Comparison of ENCODE assay signal across 8 cellular contexts in genomic region chr4:6720202-6720699, GRCh38. TPM values are rescaled to one million over a fixed set of nuclear protein-coding genes. Genes with fewer than 3 reads are reported as not detected.
DNase-seq lines count a peak whose midpoint lies in the region; ATAC-seq and FAIRE-seq lines count a peak whose summit lies in the region.

No MANE protein-coding gene starts in this region.

- H3K9me3 Mint-ChIP-seq in central memory CD8-positive, alpha-beta T cell: no peaks in the 10 kb centered on the region

- intact Hi-C loops in left colon (cut with DNase I, micrococcal nuclease): loop anchor here (2.0 to 10.0 kb wide), 4 partner anchors 62 to 355 kb away; partner anchors contain the start of gene KIAA0232 (in 1 of the 2)

- DNase-seq in ACHN (peak; percentile 64), GM19239 (ENCODE audit: insufficient read length, low spot score) (peak; percentile 88), NCI-H345 (lab: John Stamatoyannopoulos, UW) (peak; percentile 64), left colon (peak; percentile 74 to 88)
- peak; percentile 89 for DNase-seq in activated CD4-positive, alpha-beta T cell treated with anti-CD3 and anti-CD28 coated beads for 48 hours
- peak; percentile 57 to 81 for DNase-seq in central memory CD8-positive, alpha-beta T cell (ENCODE audit: low spot score in 2 of 2)
- peak; percentile 85 to 87 for DNase-seq in stimulated activated CD4-positive, alpha-beta T cell treated with anti-CD3 and anti-CD28 coated beads, Interleukin-2, amount 100 ng/mL, for 48 hours

- H3K36me3 Mint-ChIP-seq in central memory CD8-positive, alpha-beta T cell (ENCODE audit: insufficient read depth): peaks cover 19% of the 10 kb centered on the region

- FAIRE-seq in GM19239 (lab: Jason Lieb, UNC): peak; percentile 47

- H3K4me1 Mint-ChIP-seq in central memory CD8-positive, alpha-beta T cell: peaks cover 27% of the 10 kb centered on the region

- in situ Hi-C loops in ACHN (cut with HindIII; ENCODE audit: low pct_ligation_motif_present, low pct_unique_long_range_greater_than_20kb, low sequenced_read_pairs): no loop called here

- ATAC-seq in central memory CD8-positive, alpha-beta T cell (replicated peaks; ENCODE audit: extremely low read depth, poor library complexity, severe bottlenecking): no peak
- peak; percentile 53 for ATAC-seq in left colon
- ATAC-seq in GM19455 (IDR thresholded peaks at IDR 0.05; ENCODE audit: unreplicated experiment): no peak

- no peaks in the 10 kb centered on the region for H3K27me3 Mint-ChIP-seq in central memory CD8-positive, alpha-beta T cell

- peak overlapping the region; percentile 47 for H3K4me3 Mint-ChIP-seq in central memory CD8-positive, alpha-beta T cell

- peak overlapping the region; percentile 72 for H3K27ac Mint-ChIP-seq in central memory CD8-positive, alpha-beta T cell (ENCODE audit: low read depth)

RNA-seq across cellular contexts. Expression of gene BLOC1S4, which starts 4.3 kb away (rescaled TPM):
- total RNA-seq in left colon: 10 to 100 TPM; 13.3 to 15.0 TPM

RNA-seq across cellular contexts. Expression of gene MRFAP1L1, which starts 10.6 kb away (rescaled TPM):
- 10 to 100 TPM; 27.1 to 33.7 TPM for total RNA-seq in left colon

RNA-seq across cellular contexts. Expression of gene S100P, which starts 26.6 kb away (rescaled TPM):
- total RNA-seq in left colon: 100 to 1,000 TPM; 136 to 390 TPM
